1 cellular context compared by ENCODE assay signal in genomic region chr14:72701610-72702009, GRCh38.
TF ChIP-seq lines count a peak whose summit lies in the region.

No MANE protein-coding gene starts in this region.

TF ChIP-seq in GM23338, 12 proteins besides CTCF, POLR2A, EP300 and RAD21:
- TF ChIP-seq ZNF462 (CRISPR knock-in tag; IDR thresholded peaks at IDR 0.05) (no peak), EZH2phosphoT487 (IDR thresholded peaks at IDR 0.05; ENCODE audit: unreplicated experiment) (no peak), STAT1 (IDR thresholded peaks at IDR 0.05; ENCODE audit: unreplicated experiment) (no peak), REST (IDR thresholded peaks at IDR 0.05; ENCODE audit: unreplicated experiment) (no peak)
